In genomic region chr3:156321934-156322333, GRCh38 we compare ENCODE assay signal across 18 cellular contexts.
DNase-seq lines count a peak whose midpoint lies in the region; ATAC-seq and TF ChIP-seq lines count a peak whose summit lies in the region.
"Had no signal": no experiment of that assay in that cellular context is flagged by ENCODE, and none has a peak within 500 bp of the region (broad histone marks: within the 10 kb centered on the region; RNA-seq: fewer than 3 reads in every experiment).

No MANE protein-coding gene starts in this region.

- H3K36me3 ChIP-seq in PC-3 (ENCODE audit: low read depth, low read length), result no peaks in the 10 kb centered on the region

- in situ Hi-C loops in KBM-7 (cut with MboI; ENCODE audit: low pct_unique_long_range_greater_than_20kb, low sequenced_read_pairs), result no loop called here

- POLR2A ChIA-PET in PC-3 (lab: Charles Lee; ENCODE audit: unreplicated experiment), result no interaction called here

- H2AFZ ChIP-seq in PC-3 (ENCODE audit: low read length), result no peak overlapping the region

- no peak overlapping the region for H3K4me2 ChIP-seq in PC-3 (ENCODE audit: low read length)

- no TSS peak for BruUV-seq in PC-3 (replicated peaks; lab: Mats Ljungman, UMichigan)

- H3K9ac ChIP-seq in PC-3 (ENCODE audit: low read length), result no peak overlapping the region

- H3K4me1 ChIP-seq in PC-3 (ENCODE audit: insufficient read depth, low read length), result peaks cover 16% of the 10 kb centered on the region

- no peaks in the 10 kb centered on the region for H3F3A ChIP-seq in PC-3 (ENCODE audit: low read length, unreplicated experiment)

- no peaks in the 10 kb centered on the region for H3K79me2 ChIP-seq in PC-3 (ENCODE audit: low read length)

- no peak for ATAC-seq in PC-3
- ATAC-seq: HCT116, K562, Panc1, Right ventricle myocardium inferior had no signal

- no peak for TF ChIP-seq CTCF in PC-3 (conservative IDR thresholded peaks at IDR 0.05; ENCODE audit: low read depth, low read length)

- H3K9me2 ChIP-seq in PC-3 (replicated peaks; ENCODE audit: low read length), result no peaks in the 10 kb centered on the region

- DNase-seq in NCI-H748 (lab: John Stamatoyannopoulos, UW; ENCODE audit: unreplicated experiment) (peak; percentile 47), NCI-H748 treated with DMSO at 0.1 percent for 48 hours (lab: John Stamatoyannopoulos, UW) (no peak), NCI-H774 (lab: John Stamatoyannopoulos, UW) (peak; percentile 11), superior temporal gyrus (ENCODE audit: extremely low spot score) (peak; percentile 73), PC-3 (no peak), cardiac septum (ENCODE audit: low spot score) (no peak), KBM-7 (no peak)
- DNase-seq: CD4-positive, CD25-positive, alpha-beta regulatory T cell; GF-D8; NCI-H1694 treated with DMSO at 0.1 percent for 48 hours; NCI-H2171; NCI-H524 had no signal

- H3K9me3 ChIP-seq in PC-3 (ENCODE audit: low read length), result no peaks in the 10 kb centered on the region

- no peak overlapping the region for H3K4me3 ChIP-seq in PC-3 (ENCODE audit: low read length)
- H3K4me3 ChIP-seq: K562 had no signal

- H3K27ac ChIP-seq in layer of hippocampus (ENCODE audit: low read depth, low read length) (peak overlapping the region; percentile 21), PC-3 (ENCODE audit: low read length) (no peak overlapping the region)
- H3K27ac ChIP-seq: HL-60 had no signal

- H3K27me3 ChIP-seq in layer of hippocampus (ENCODE audit: control insufficient read depth, insufficient read depth, low read length) (no peaks in the 10 kb centered on the region), PC-3 (ENCODE audit: low read length) (no peaks in the 10 kb centered on the region)

- CTCF ChIA-PET in PC-3 (lab: Charles Lee), result no interaction called here

- intact Hi-C loops in PC-3 (cut with micrococcal nuclease), result no loop called here
- intact Hi-C loops in cardiac septum (cut with DNase I), result no loop called here

- H4K20me1 ChIP-seq in PC-3 (ENCODE audit: low read length), result no peaks in the 10 kb centered on the region

Comparison
In these comparisons a context has a peak if more than half of its experiments do, and no peak if none do; other contexts are left out.
1. DNase-seq: peak in NCI-H748 (single experiment), NCI-H774 (single experiment) and superior temporal gyrus (single experiment); none in NCI-H748 treated with DMSO at 0.1 percent for 48 hours (single experiment), PC-3 (single experiment), cardiac septum (single experiment) and KBM-7 (single experiment).